1 cellular context compared by ENCODE assay signal in genomic region chr21:38660333-38661295, GRCh38.
TF ChIP-seq lines count a peak whose summit lies in the region.

No MANE protein-coding gene starts in this region.

TF ChIP-seq in H1, 55 proteins besides CTCF, POLR2A, EP300 and RAD21 (continued from another document):
- TF ChIP-seq CHD7 (IDR thresholded peaks at IDR 0.05; ENCODE audit: insufficient replicate concordance, low read length) (no peak), TCF12 (IDR thresholded peaks at IDR 0.05; ENCODE audit: low read depth, low read length) (no peak), TBP (IDR thresholded peaks at IDR 0.05; ENCODE audit: low read depth, low read length) (no peak), CEBPB (IDR thresholded peaks at IDR 0.05; ENCODE audit: low read depth, low read length) (no peak), SUZ12 (IDR thresholded peaks at IDR 0.05; ENCODE audit: low read length) (peak; percentile 33; the same call in 1 of the 2 replicates), KDM1A (IDR thresholded peaks at IDR 0.05; ENCODE audit: borderline replicate concordance, low read length) (no peak), KDM4A (IDR thresholded peaks at IDR 0.05; ENCODE audit: low read depth, low read length, severe bottlenecking) (peak; percentile 26), HDAC6 (IDR thresholded peaks at IDR 0.05; ENCODE audit: low read depth, low read length) (no peak)
